8 cellular contexts compared by ENCODE assay signal in genomic region chr5:150485770-150486401, GRCh38. TPM values are rescaled to one million over a fixed set of nuclear protein-coding genes. Genes with fewer than 3 reads are reported as not detected.
DNase-seq lines count a peak whose midpoint lies in the region; ATAC-seq and TF ChIP-seq lines count a peak whose summit lies in the region.

No MANE protein-coding gene starts in this region.

- peaks cover 8% of the 10 kb centered on the region for H3K4me1 Mint-ChIP-seq in activated CD8-positive, alpha-beta memory T cell treated with anti-CD3 and anti-CD28 coated beads, Interleukin-2, amount 10 ng/mL, durations not matched to agents 7 days and 5 days
- peaks cover 36 to 47% (median 39%) of the 10 kb centered on the region in 3 donors for H3K4me1 Mint-ChIP-seq in naive B cell

- peak in 1 of 2 donors; percentile 19 for TF ChIP-seq POLR2A in thyroid gland (IDR thresholded peaks at IDR 0.05)

- H3K4me3 ChIP-seq in GM12864 (ENCODE audit: low read depth, low read length) (peak overlapping the region; percentile 79), HUES64 (ENCODE audit: low read length) (peak overlapping the region; percentile 84), esophagus (ENCODE audit: low read depth in 1 of 2, low read length in 2 of 2) (peak overlapping the region; percentile 68 to 94), thyroid gland (replicated peaks in 1 of 3) (peak overlapping the region; percentile 60 to 91 (median 87))

- no peaks in the 10 kb centered on the region for H3K9me3 Mint-ChIP-seq in activated CD8-positive, alpha-beta memory T cell treated with anti-CD3 and anti-CD28 coated beads, Interleukin-2, amount 10 ng/mL, durations not matched to agents 7 days and 5 days (ENCODE audit: low read depth)
- H3K9me3 Mint-ChIP-seq in naive B cell, result no peaks in the 10 kb centered on the region

- no peak for DNase-seq in GM12864 (ENCODE audit: low read depth)
- DNase-seq in activated CD8-positive, alpha-beta memory T cell treated with anti-CD3 and anti-CD28 coated beads, Interleukin-2, amount 10 ng/mL, durations not matched to agents 7 days and 5 days, result no peak
- peak; percentile 24 for DNase-seq in naive B cell
- peak; percentile 68 to 75 for DNase-seq in thyroid gland
- no peak for DNase-seq in T1000 (lab: John Stamatoyannopoulos, UW)

- CTCF ChIA-PET in activated CD8-positive, alpha-beta memory T cell treated with anti-CD3 and anti-CD28 coated beads, Interleukin-2, amount 10 ng/mL, durations not matched to agents 7 days and 5 days (lab: Charles Lee), result interaction anchor here (1.5 kb wide), 1 partner anchor 27 kb away, joined by 8 read pairs; no protein-coding TSS in a partner anchor

- H3K27ac Mint-ChIP-seq in activated CD8-positive, alpha-beta memory T cell treated with anti-CD3 and anti-CD28 coated beads, Interleukin-2, amount 10 ng/mL, durations not matched to agents 7 days and 5 days, result no peak overlapping the region
- peak overlapping the region in 2 of 6 donors; percentile 87 to 98 for H3K27ac Mint-ChIP-seq in naive B cell

- peak; percentile 52 for ATAC-seq in activated CD8-positive, alpha-beta memory T cell treated with anti-CD3 and anti-CD28 coated beads, Interleukin-2, amount 10 ng/mL, durations not matched to agents 7 days and 5 days
- ATAC-seq in naive B cell (ENCODE audit: low read depth in 2 of 2), result no peak
- no peak for ATAC-seq in HG03565 (IDR thresholded peaks at IDR 0.05; ENCODE audit: unreplicated experiment)

- no peak overlapping the region for H3K4me3 Mint-ChIP-seq in activated CD8-positive, alpha-beta memory T cell treated with anti-CD3 and anti-CD28 coated beads, Interleukin-2, amount 10 ng/mL, durations not matched to agents 7 days and 5 days
- H3K4me3 Mint-ChIP-seq in naive B cell, result peak overlapping the region in 5 of 8 donors; percentile 66 to 87 (median 77)

- no peaks in the 10 kb centered on the region for H3K27me3 ChIP-seq in HUES64 (ENCODE audit: insufficient read depth, low read length)
- no peaks in the 10 kb centered on the region for H3K27me3 ChIP-seq in esophagus (ENCODE audit: control insufficient read depth in 1 of 2, insufficient read depth in 2 of 2, low read length in 2 of 2)
- no peaks in the 10 kb centered on the region for H3K27me3 ChIP-seq in thyroid gland

- intact Hi-C loops in thyroid gland (cut with DNase I), result no loop called here

- H3K27ac ChIP-seq in HUES64 (ENCODE audit: low read depth, low read length), result peak overlapping the region; percentile 97
- peak overlapping the region; percentile 92 to 98 for H3K27ac ChIP-seq in esophagus (ENCODE audit: low read depth in 2 of 2, low read length in 1 of 2)
- peak overlapping the region; percentile 92 to 96 (median 95) for H3K27ac ChIP-seq in thyroid gland

- H3K36me3 ChIP-seq in HUES64 (ENCODE audit: insufficient read depth, low read length) (no peaks in the 10 kb centered on the region), esophagus (ENCODE audit: control insufficient read depth in 2 of 2, insufficient read depth in 2 of 2, low read length in 1 of 2) (no peaks in the 10 kb centered on the region), thyroid gland (no peaks in the 10 kb centered on the region)

- H3K27me3 Mint-ChIP-seq in activated CD8-positive, alpha-beta memory T cell treated with anti-CD3 and anti-CD28 coated beads, Interleukin-2, amount 10 ng/mL, durations not matched to agents 7 days and 5 days, result peaks cover 24% of the 10 kb centered on the region
- H3K27me3 Mint-ChIP-seq in naive B cell, result no peaks in the 10 kb centered on the region

- peak overlapping the region; percentile 94 for H3K9ac ChIP-seq in HUES64 (ENCODE audit: low read depth, low read length)

- TF ChIP-seq CTCF in GM12864 (IDR thresholded peaks at IDR 0.05; ENCODE audit: low read depth, low read length, missing control alignments), result no peak
- no peak for TF ChIP-seq CTCF in thyroid gland (IDR thresholded peaks at IDR 0.05)

- H3K36me3 Mint-ChIP-seq in activated CD8-positive, alpha-beta memory T cell treated with anti-CD3 and anti-CD28 coated beads, Interleukin-2, amount 10 ng/mL, durations not matched to agents 7 days and 5 days, result no peaks in the 10 kb centered on the region
- no peaks in the 10 kb centered on the region for H3K36me3 Mint-ChIP-seq in naive B cell

- H3K4me1 ChIP-seq in HUES64 (ENCODE audit: insufficient read depth, low read length), result peaks cover 49% of the 10 kb centered on the region
- H3K4me1 ChIP-seq in esophagus (ENCODE audit: control insufficient read depth in 2 of 2, insufficient read depth in 2 of 2, low read length in 1 of 2), result peaks cover 13 to 36% of the 10 kb centered on the region in 2 donors
- peaks cover 47% of the 10 kb centered on the region in 2 donors for H3K4me1 ChIP-seq in thyroid gland

- no peaks in the 10 kb centered on the region for H3K9me3 ChIP-seq in HUES64 (ENCODE audit: insufficient read depth, low read depth, low read length)
- H3K9me3 ChIP-seq in esophagus (ENCODE audit: control insufficient read depth in 2 of 2, insufficient read depth in 1 of 2, low read depth in 1 of 2, low read length in 1 of 2), result no peaks in the 10 kb centered on the region
- no peaks in the 10 kb centered on the region for H3K9me3 ChIP-seq in thyroid gland

- under 1% methylated on average over 85 of the region's 85 CpGs for WGBS in HUES64
- WGBS in esophagus, 2 donors, result 0 to 1% methylated on average over 56 to 85 of the region's 85 CpGs
- 0% methylated on average over 14 of the region's 85 CpGs; no CpG with 5 or more reads in 1 of the 2 donors for WGBS in thyroid gland, 2 donors

RNA-seq across cellular contexts. Expression of gene NDST1, which starts 22.0 kb away (rescaled TPM):
- polyA plus RNA-seq in HUES64 (2013, experiment 1 of 2), result 34.7 TPM
- polyA plus RNA-seq in HUES64 (2013, experiment 2 of 2), result 33.9 TPM
- under 1 TPM; 0.58 to 0.68 TPM for total RNA-seq in activated CD8-positive, alpha-beta memory T cell treated with anti-CD3 and anti-CD28 coated beads, Interleukin-2, amount 10 ng/mL, durations not matched to agents 7 days and 5 days
- 10 to 100 TPM; 29.9 to 37.3 TPM for polyA plus RNA-seq in esophagus
- polyA plus RNA-seq in naive B cell (ENCODE audit: low read depth in 6 of 6), result 1 to 10 TPM in 2 of 6 donors, under 1 TPM in 4; 0.38 to 1.8 (median 0.73) TPM
- 100 to 1,000 TPM in 2 of 4 donors, 10 to 100 TPM in 2; 84.9 to 171 (median 113) TPM for total RNA-seq in thyroid gland

RNA-seq across cellular contexts. Expression of gene RPS14, which starts 36.3 kb away (rescaled TPM):
- polyA plus RNA-seq in HUES64 (2013, experiment 1 of 2), result 1,825 TPM
- polyA plus RNA-seq in HUES64 (2013, experiment 2 of 2), result 1,978 TPM
- 1,000 to 10,000 TPM; 1,980 to 2,218 TPM for total RNA-seq in activated CD8-positive, alpha-beta memory T cell treated with anti-CD3 and anti-CD28 coated beads, Interleukin-2, amount 10 ng/mL, durations not matched to agents 7 days and 5 days
- 1,000 to 10,000 TPM; 2,283 to 4,187 TPM for polyA plus RNA-seq in esophagus
- 1,000 to 10,000 TPM; 4,594 to 6,671 (median 5,653) TPM for polyA plus RNA-seq in naive B cell (ENCODE audit: low read depth in 6 of 6)
- 1,000 to 10,000 TPM; 2,017 to 5,540 (median 2,786) TPM for total RNA-seq in thyroid gland

Comparison
In these comparisons a context has a peak if more than half of its experiments do, and no peak if none do; other contexts are left out.
1. DNase-seq: peak in naive B cell (single experiment) and thyroid gland (2 of 2); none in GM12864 (single experiment), activated CD8-positive, alpha-beta memory T cell treated with anti-CD3 and anti-CD28 coated beads, Interleukin-2, amount 10 ng/mL, durations not matched to agents 7 days and 5 days (single experiment) and T1000 (single experiment).
2. RNA of gene NDST1, which starts 22.0 kb away (total RNA-seq): 84.9 to 171 TPM in thyroid gland; 0.58 to 0.68 TPM in activated CD8-positive, alpha-beta memory T cell treated with anti-CD3 and anti-CD28 coated beads, Interleukin-2, amount 10 ng/mL, durations not matched to agents 7 days and 5 days; every median in the first group is over 10 times any median in the second.
3. Peak in every context shown above with its lines, with median percentiles within 50 percentile points of each other: H3K4me3 ChIP-seq and H3K27ac ChIP-seq.